ENCODE assay signal across 9 cellular contexts in genomic region chr16:2531371-2531695, GRCh38. TPM values are rescaled to one million over a fixed set of nuclear protein-coding genes. Genes with fewer than 3 reads are reported as not detected.
A peak's percentile ranks its signal among the peaks of the same experiment; 100 is the strongest.
DNase-seq lines count a peak whose midpoint lies in the region; ATAC-seq and TF ChIP-seq lines count a peak whose summit lies in the region.
"Had no signal": no experiment of that assay in that cellular context is flagged by ENCODE, and none has a peak within 500 bp of the region (broad histone marks: within the 10 kb centered on the region; RNA-seq: fewer than 3 reads in every experiment).

Gene CEMP1, minus strand, starts transcription at chr16:2531408. Its CDS starts 335 bp downstream, at chr16:2531073.

- no peaks in the 10 kb centered on the region for H3K9me3 ChIP-seq in Peyer's patch
- no peaks in the 10 kb centered on the region for H3K9me3 ChIP-seq in esophagus muscularis mucosa
- no peaks in the 10 kb centered on the region for H3K9me3 ChIP-seq in prostate gland

- WGBS in esophagus muscularis mucosa: 16% methylated on average over 11 of the region's 11 CpGs
- WGBS in prostate gland: 11% methylated on average over 11 of the region's 11 CpGs

- H3K36me3 ChIP-seq in Peyer's patch (peaks cover 0 to 27% (median 0%) of the 10 kb centered on the region in 3 donors), esophagus muscularis mucosa (peaks cover 14 to 42% (median 36%) of the 10 kb centered on the region in 4 donors), prostate gland (peaks cover 7% of the 10 kb centered on the region in 2 donors)

- DNase-seq in Peyer's patch (no peak), esophagus muscularis mucosa (ENCODE audit: extremely low spot score) (no peak), prostate gland (ENCODE audit: low spot score) (no peak), COR-L47 (lab: John Stamatoyannopoulos, UW) (no peak), HK-2 (ENCODE audit: unreplicated experiment) (no peak), NCI-H526 (lab: John Stamatoyannopoulos, UW) (no peak)

- TF ChIP-seq POLR2A in Peyer's patch (IDR thresholded peaks at IDR 0.05) (no peak), esophagus muscularis mucosa (IDR thresholded peaks at IDR 0.05; ENCODE audit: low read depth) (no peak), prostate gland (IDR thresholded peaks at IDR 0.05) (no peak)

- H3K4me1 ChIP-seq in Peyer's patch (peaks cover 0 to 18% (median 7%) of the 10 kb centered on the region in 4 donors), esophagus muscularis mucosa (peaks cover 8 to 34% (median 33%) of the 10 kb centered on the region in 4 donors), prostate gland (replicated peaks) (peaks cover 6% of the 10 kb centered on the region)

- H3K4me3 ChIP-seq in Peyer's patch: peak within 1 kb of the TSS; percentile 58 to 78 (median 67)
- peak within 1 kb of the TSS; percentile 66 to 71 (median 70) for H3K4me3 ChIP-seq in esophagus muscularis mucosa
- H3K4me3 ChIP-seq in prostate gland: peak within 1 kb of the TSS; percentile 49 to 62

- no peak for TF ChIP-seq CTCF in Peyer's patch (IDR thresholded peaks at IDR 0.05)
- TF ChIP-seq CTCF in esophagus muscularis mucosa (IDR thresholded peaks at IDR 0.05): no peak
- no peak for TF ChIP-seq CTCF in prostate gland (IDR thresholded peaks at IDR 0.05)

- TF ChIP-seq EP300 in esophagus muscularis mucosa (IDR thresholded peaks at IDR 0.05): no peak

- ATAC-seq in GM21619 (IDR thresholded peaks at IDR 0.05; ENCODE audit: unreplicated experiment) (peak; percentile 1), GM21515 (IDR thresholded peaks at IDR 0.05; ENCODE audit: unreplicated experiment) (no peak)

- H3K27ac ChIP-seq in Peyer's patch (peak within 1 kb of the TSS; percentile 93 to 97 (median 97)), esophagus muscularis mucosa (replicated peaks in 1 of 4) (peak within 1 kb of the TSS; percentile 95 to 98 (median 96)), prostate gland (peak within 1 kb of the TSS; percentile 93 to 97)

- H3K27me3 ChIP-seq in Peyer's patch (no peaks in the 10 kb centered on the region), esophagus muscularis mucosa (no peaks in the 10 kb centered on the region), prostate gland (replicated peaks; ENCODE audit: insufficient read depth) (no peaks in the 10 kb centered on the region)

- intact Hi-C loops in esophagus muscularis mucosa (cut with DNase I) (no loop called here), prostate gland (cut with DNase I) (loop anchor here (10.0 kb wide), 1 partner anchor 63 kb away; no protein-coding TSS in a partner anchor)

RNA-seq across cellular contexts. Expression of gene CEMP1, which starts in this region (rescaled TPM):
- total RNA-seq in Peyer's patch (10 to 100 TPM in 1 of 4 donors, 1 to 10 TPM in 1, not detected in 2; 9.4 to 11.4 TPM), esophagus muscularis mucosa (not detected), prostate gland (1 to 10 TPM; 1.3 to 8.1 TPM)
- total RNA-seq: T-helper 2 cell treated with Interferon-gamma antibody and Interleukin-4, amounts not matched to agents 100 ng/mL and 5 ng/mL, for 36 hours had no signal
